ENCODE assay signal across 12 cellular contexts in genomic region chr11:122751298-122752070, GRCh38.
A peak's percentile ranks its signal among the peaks of the same experiment; 100 is the strongest.
DNase-seq lines count a peak whose midpoint lies in the region; ATAC-seq and TF ChIP-seq lines count a peak whose summit lies in the region.
"Had no signal": no experiment of that assay in that cellular context is flagged by ENCODE, and none has a peak within 500 bp of the region (broad histone marks: within the 10 kb centered on the region; RNA-seq: fewer than 3 reads in every experiment).

No MANE protein-coding gene starts in this region.

- DNase-seq in A172 (ENCODE audit: low spot score) (peak; percentile 10), G401 (ENCODE audit: low spot score) (peak; percentile 87), NCI-H2227 treated with DMSO at 0.1 percent for 48 hours (lab: John Stamatoyannopoulos, UW) (peak; percentile 45), epithelial cell of esophagus (ENCODE audit: low read depth) (peak; percentile 25), NCI-H526 (lab: John Stamatoyannopoulos, UW) (no peak)
- DNase-seq in stimulated activated CD4-positive, alpha-beta T cell treated with anti-CD3 and anti-CD28 coated beads, Interleukin-4, amount 100 ng/mL, for 1 hour: no peak
- DNase-seq: activated CD4-positive, alpha-beta T cell treated with anti-CD3 and anti-CD28 coated beads for 4 hours; activated naive CD4-positive, alpha-beta T cell treated with Interleukin-2 at 50 U/mL for 16 hours; NCI-H510A; small intestine had no signal

- ATAC-seq in GM18870 (IDR thresholded peaks at IDR 0.05; ENCODE audit: unreplicated experiment) (no peak), HG02973 (IDR thresholded peaks at IDR 0.05; ENCODE audit: unreplicated experiment) (no peak)

- TF ChIP-seq CTCF in epithelial cell of esophagus (IDR thresholded peaks at IDR 0.05; ENCODE audit: insufficient read depth, low read depth, low read length, missing control alignments): no peak

- in situ Hi-C loops in G401 (cut with HindIII; ENCODE audit: low sequenced_read_pairs): no loop called here

- no peak overlapping the region for H3K4me3 ChIP-seq in epithelial cell of esophagus (ENCODE audit: low read length)

Comparison
In these comparisons a context has a peak if more than half of its experiments do, and no peak if none do; other contexts are left out.
1. DNase-seq: peak in A172 (single experiment), G401 (single experiment), NCI-H2227 treated with DMSO at 0.1 percent for 48 hours (single experiment) and epithelial cell of esophagus (single experiment); none in stimulated activated CD4-positive, alpha-beta T cell treated with anti-CD3 and anti-CD28 coated beads, Interleukin-4, amount 100 ng/mL, for 1 hour (single experiment) and NCI-H526 (0 of 2).